ENCODE assay signal across 8 cellular contexts in the genomic region with DNA sequence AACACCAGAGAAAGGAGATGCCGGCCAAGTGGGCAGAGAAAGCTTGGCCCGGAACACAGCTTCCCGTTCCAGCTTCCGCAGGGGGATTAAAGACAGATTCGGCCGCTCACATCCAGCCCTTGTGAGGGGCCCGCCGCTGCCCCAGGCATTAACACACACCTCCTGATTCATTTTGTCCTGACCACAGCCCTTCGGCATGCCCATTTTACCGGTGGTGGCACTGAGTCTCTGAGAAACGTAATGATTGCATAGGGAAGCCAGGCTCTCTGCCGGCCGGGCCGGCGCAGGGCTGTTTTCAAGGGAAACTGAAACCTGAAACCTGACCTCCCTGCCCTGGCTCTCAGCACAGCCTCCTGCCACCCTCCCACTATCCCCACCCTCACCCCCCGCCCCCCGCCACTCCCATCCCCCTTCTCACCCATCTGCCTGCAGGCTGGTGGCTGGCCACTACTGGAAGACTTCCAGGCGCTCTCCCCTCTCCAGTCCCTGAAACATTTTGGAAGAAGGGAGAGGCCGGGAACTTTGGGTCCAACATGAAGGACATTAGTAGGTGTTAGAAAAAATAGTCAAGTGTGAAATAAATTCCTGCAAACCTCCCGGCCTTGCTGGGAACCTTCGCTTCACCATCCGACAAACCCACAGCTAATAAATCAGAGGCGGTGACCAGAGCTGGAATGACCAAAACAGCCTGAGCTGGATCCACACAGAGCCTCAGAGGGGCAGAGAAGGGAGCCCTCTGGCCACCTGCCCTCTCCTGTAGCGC.
A peak's percentile ranks its signal among the peaks of the same experiment; 100 is the strongest.
DNase-seq lines count a peak whose midpoint lies in the region; ATAC-seq, FAIRE-seq and TF ChIP-seq lines count a peak whose summit lies in the region.

No MANE protein-coding gene starts in this region.

- TF ChIP-seq EP300 in transverse colon (IDR thresholded peaks at IDR 0.05; ENCODE audit: low read depth): no peak

- TF ChIP-seq POLR2A in transverse colon (IDR thresholded peaks at IDR 0.05) (no peak), GM12891 (IDR thresholded peaks at IDR 0.05; ENCODE audit: low read depth, low read length) (no peak)

- intact Hi-C loops in transverse colon (cut with DNase I; ENCODE audit: low total_unique reads): no loop called here

- no peak for FAIRE-seq in GM12891 (lab: Jason Lieb, UNC)

- peak; percentile 94 for ATAC-seq in left lobe of liver
- ATAC-seq in activated T-cell treated with anti-CD3 and anti-CD28 coated beads, Interleukin-2, amount 50 U/mL, for 4 hours: no peak

- H3K27me3 Mint-ChIP-seq in activated T-cell treated with anti-CD3 and anti-CD28 coated beads, Interleukin-2, amount 50 U/mL, for 4 hours (ENCODE audit: low read depth): no peaks in the 10 kb centered on the region

- H3K27me3 ChIP-seq in MG63 (no peaks in the 10 kb centered on the region), transverse colon (no peaks in the 10 kb centered on the region)

- in situ Hi-C loops in transverse colon (cut with MboI; ENCODE audit: low pct_ligation_motif_present in 1 of 4, low pct_unique_long_range_greater_than_20kb in 1 of 4, low sequenced_read_pairs in 3 of 4): no loop called here

- H3K9me3 Mint-ChIP-seq in activated T-cell treated with anti-CD3 and anti-CD28 coated beads, Interleukin-2, amount 50 U/mL, for 4 hours: no peaks in the 10 kb centered on the region

- no peaks in the 10 kb centered on the region for H3K4me1 Mint-ChIP-seq in activated T-cell treated with anti-CD3 and anti-CD28 coated beads, Interleukin-2, amount 50 U/mL, for 4 hours (ENCODE audit: low read depth)

- H3K4me3 ChIP-seq in MG63 (peak overlapping the region; percentile 17; the same call in 1 of the 2 replicates), transverse colon (peak overlapping the region in 3 of 4 donors; percentile 14 to 46 (median 18))

- H3K36me3 ChIP-seq in MG63: no peaks in the 10 kb centered on the region
- no peaks in the 10 kb centered on the region for H3K36me3 ChIP-seq in transverse colon

- H3K4me3 Mint-ChIP-seq in activated T-cell treated with anti-CD3 and anti-CD28 coated beads, Interleukin-2, amount 50 U/mL, for 4 hours: no peak overlapping the region

- H3K27ac ChIP-seq in transverse colon: peak overlapping the region; percentile 33 to 54 (median 52)

- no peaks in the 10 kb centered on the region for H3K36me3 Mint-ChIP-seq in activated T-cell treated with anti-CD3 and anti-CD28 coated beads, Interleukin-2, amount 50 U/mL, for 4 hours (ENCODE audit: insufficient read depth)

- DNase-seq in EH (ENCODE audit: low read depth) (peak; percentile 64), MG63 (peak; percentile 81), astrocyte of the hippocampus (ENCODE audit: low read depth, low spot score) (peak; percentile 72), left lobe of liver (ENCODE audit: low spot score) (peak; percentile 70), transverse colon (peak; percentile 53), GM12891 (ENCODE audit: insufficient read length, low spot score) (no peak), cerebellar nuclear complex (lab: John Stamatoyannopoulos, UW) (no peak)
- DNase-seq in activated T-cell treated with anti-CD3 and anti-CD28 coated beads, Interleukin-2, amount 50 U/mL, for 4 hours: no peak

- H3K9me3 ChIP-seq in MG63 (no peaks in the 10 kb centered on the region), transverse colon (no peaks in the 10 kb centered on the region)

- whole genome bisulfite sequencing in transverse colon (ENCODE audit: low coverage in 1 of 2), 2 donors: 36 to 42% methylated on average over 8 to 23 of the region's 24 CpGs

- peaks cover 0 to 24% (median 15%) of the 10 kb centered on the region in 4 donors for H3K4me1 ChIP-seq in transverse colon

- no peak for TF ChIP-seq CTCF in transverse colon (IDR thresholded peaks at IDR 0.05)

TF ChIP-seq in GM12891, 5 proteins besides CTCF, POLR2A, EP300 and RAD21:
- TF ChIP-seq SPI1 (IDR thresholded peaks at IDR 0.05; ENCODE audit: low read depth, low read length) (no peak), TAF1 (IDR thresholded peaks at IDR 0.05; ENCODE audit: low read depth, low read length) (no peak)

Comparison
In these comparisons a context has a peak if more than half of its experiments do, and no peak if none do; other contexts are left out.
1. DNase-seq: peak in EH (single experiment), MG63 (single experiment), astrocyte of the hippocampus (single experiment), left lobe of liver (single experiment) and transverse colon (single experiment); none in GM12891 (single experiment), activated T-cell treated with anti-CD3 and anti-CD28 coated beads, Interleukin-2, amount 50 U/mL, for 4 hours (single experiment) and cerebellar nuclear complex (0 of 2).